ENCODE assay signal across 27 cellular contexts in the genomic region with DNA sequence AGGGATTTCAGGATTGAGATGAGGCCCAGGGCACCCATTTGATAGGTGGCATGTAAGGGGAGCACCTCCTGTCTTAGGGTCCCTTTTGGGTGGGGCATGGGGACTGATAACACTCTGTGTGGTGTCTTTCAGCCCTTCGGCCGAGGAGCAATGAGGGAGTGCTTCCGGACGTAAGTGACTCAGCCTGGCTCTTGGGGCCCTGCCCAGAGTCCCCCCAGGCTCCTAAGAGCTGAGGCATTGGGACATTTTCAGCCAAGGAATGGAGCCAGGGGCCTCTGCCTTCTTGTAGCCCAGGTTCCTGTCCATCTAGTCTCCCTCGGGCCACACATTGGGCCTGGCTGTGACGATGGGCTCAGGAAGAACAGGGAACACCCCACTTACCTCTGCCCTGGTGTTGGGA. TPM values are rescaled to one million over a fixed set of nuclear protein-coding genes. Genes with fewer than 3 reads are reported as not detected.
A peak's percentile ranks its signal among the peaks of the same experiment; 100 is the strongest.
DNase-seq lines count a peak whose midpoint lies in the region; ATAC-seq and TF ChIP-seq lines count a peak whose summit lies in the region.
"Had no signal": no experiment of that assay in that cellular context is flagged by ENCODE, and none has a peak within 500 bp of the region (broad histone marks: within the 10 kb centered on the region; RNA-seq: fewer than 3 reads in every experiment).

No MANE protein-coding gene starts in this region.

- H3K4me1 Mint-ChIP-seq in WTC11: no peaks in the 10 kb centered on the region

- H3K27ac Mint-ChIP-seq in WTC11: no peak overlapping the region
- H3K27ac Mint-ChIP-seq: activated CD8-positive, alpha-beta memory T cell treated with anti-CD3 and anti-CD28 coated beads, Interleukin-2, amount 10 ng/mL, durations not matched to agents 7 days and 5 days; stimulated activated naive B cell treated with anti-CD40 and anti-IgM and Interleukin-4, amounts not matched to agents 10 μg/mL and 1 μg/mL and 100 μg/mL, for 72 hours; T-cell had no signal

- no peak for TF ChIP-seq CTCF in WTC11 (IDR thresholded peaks at IDR 0.05)

- H3K4me3 ChIP-seq in MG63: no peak overlapping the region
- H3K4me3 ChIP-seq: body of pancreas, lung, SJCRH30 had no signal

- CTCF ChIA-PET in WTC11 (lab: Charles Lee): no interaction called here

- ATAC-seq in left cardiac atrium (no peak), WTC11 (no peak)
- ATAC-seq: activated CD8-positive, alpha-beta memory T cell treated with anti-CD3 and anti-CD28 coated beads, Interleukin-2, amount 10 ng/mL, durations not matched to agents 7 days and 5 days; body of pancreas; naive thymus-derived CD8-positive, alpha-beta T cell; stimulated activated naive B cell treated with anti-CD40 and anti-IgM and Interleukin-4, amounts not matched to agents 10 μg/mL and 1 μg/mL and 100 μg/mL, for 72 hours; T-cell had no signal

- intact Hi-C loops in left cardiac atrium (cut with DNase I) (no loop called here), cardiac septum (cut with DNase I) (no loop called here), posterior vena cava (cut with DNase I) (no loop called here)

- peaks cover 56% of the 10 kb centered on the region for H3K36me3 Mint-ChIP-seq in WTC11

- peaks cover 5% of the 10 kb centered on the region for H3K9me3 Mint-ChIP-seq in WTC11
- H3K9me3 Mint-ChIP-seq: CD8-positive, alpha-beta memory T cell had no signal

- POLR2A ChIA-PET in WTC11 (lab: Charles Lee): no interaction called here

- peak; percentile 44 for DNase-seq in left cardiac atrium
- DNase-seq in cardiac septum (ENCODE audit: low spot score): no peak
- peak; percentile 18 for DNase-seq in MG63
- peak; percentile 23 for DNase-seq in cerebellum (ENCODE audit: low spot score)
- DNase-seq in posterior vena cava (ENCODE audit: low spot score): peak; percentile 86
- no peak for DNase-seq in NCI-H82 (lab: John Stamatoyannopoulos, UW)
- no peak for DNase-seq in GDM1 (lab: John Stamatoyannopoulos, UW)
- no peak for DNase-seq in WTC11 (ENCODE audit: low spot score)
- DNase-seq: activated CD4-positive, alpha-beta T cell treated with anti-CD3 and anti-CD28 coated beads, Interleukin-2, amount 50 U/mL, for 1 hour; activated CD4-positive, CD25-positive, alpha-beta regulatory T cell; activated CD8-positive, alpha-beta memory T cell treated with anti-CD3 and anti-CD28 coated beads, Interleukin-2, amount 10 ng/mL, durations not matched to agents 7 days and 5 days; activated T-cell treated with anti-CD3 and anti-CD28 coated beads, Interleukin-2, amount 50 U/mL, for 48 hours; BE2C; body of pancreas; CD8-positive, alpha-beta memory T cell; DMS 273 treated with DMSO at 0.1 percent for 48 hours; effector CD8-positive, alpha-beta T cell; foreskin melanocyte; naive thymus-derived CD8-positive, alpha-beta T cell; NCI-H1417 treated with DMSO at 0.1 percent for 48 hours; NCI-H2107; nucleus accumbens; SJCRH30; stimulated activated naive B cell treated with anti-CD40 and anti-IgM and Interleukin-4, amounts not matched to agents 10 μg/mL and 1 μg/mL and 100 μg/mL, for 72 hours; T-cell; trophoblast cell had no signal

- no peaks in the 10 kb centered on the region for H3K27me3 Mint-ChIP-seq in WTC11 (ENCODE audit: low read depth)
- H3K27me3 Mint-ChIP-seq: activated CD8-positive, alpha-beta memory T cell treated with anti-CD3 and anti-CD28 coated beads, Interleukin-2, amount 10 ng/mL, durations not matched to agents 7 days and 5 days; CD8-positive, alpha-beta memory T cell; naive thymus-derived CD8-positive, alpha-beta T cell; stimulated activated naive B cell treated with anti-CD40 and anti-IgM and Interleukin-4, amounts not matched to agents 10 μg/mL and 1 μg/mL and 100 μg/mL, for 72 hours; T-cell had no signal

- H3K36me3 ChIP-seq in MG63: peaks cover 72% of the 10 kb centered on the region

- H3K9me3 ChIP-seq in MG63: no peaks in the 10 kb centered on the region
- H3K9me3 ChIP-seq: BE2C, body of pancreas, SJCRH30 had no signal

- no peak overlapping the region for H3K4me3 Mint-ChIP-seq in WTC11
- H3K4me3 Mint-ChIP-seq: activated CD8-positive, alpha-beta memory T cell treated with anti-CD3 and anti-CD28 coated beads, Interleukin-2, amount 10 ng/mL, durations not matched to agents 7 days and 5 days; CD8-positive, alpha-beta memory T cell; naive thymus-derived CD8-positive, alpha-beta T cell; stimulated activated naive B cell treated with anti-CD40 and anti-IgM and Interleukin-4, amounts not matched to agents 10 μg/mL and 1 μg/mL and 100 μg/mL, for 72 hours; T-cell had no signal

- H3K27me3 ChIP-seq in MG63: no peaks in the 10 kb centered on the region
- H3K27me3 ChIP-seq: BE2C, body of pancreas, SJCRH30 had no signal

TF ChIP-seq in WTC11, 78 proteins besides CTCF, POLR2A, EP300 and RAD21:
- TF ChIP-seq SP1 (CRISPR knock-in tag; conservative IDR thresholded peaks at IDR 0.05): no peak
- no peak for TF ChIP-seq NFYB (CRISPR knock-in tag; conservative IDR thresholded peaks at IDR 0.05; ENCODE audit: low read depth)
- TF ChIP-seq, protein P1, sequence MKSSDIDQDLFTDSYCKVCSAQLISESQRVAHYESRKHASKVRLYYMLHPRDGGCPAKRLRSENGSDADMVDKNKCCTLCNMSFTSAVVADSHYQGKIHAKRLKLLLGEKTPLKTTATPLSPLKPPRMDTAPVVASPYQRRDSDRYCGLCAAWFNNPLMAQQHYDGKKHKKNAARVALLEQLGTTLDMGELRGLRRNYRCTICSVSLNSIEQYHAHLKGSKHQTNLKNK (CRISPR knock-in tag; IDR thresholded peaks at IDR 0.05): no peak
- no peak for TF ChIP-seq NR3C1 (CRISPR knock-in tag; conservative IDR thresholded peaks at IDR 0.05; ENCODE audit: low read depth)
- no peak for TF ChIP-seq EMX1 (CRISPR knock-in tag; IDR thresholded peaks at IDR 0.05)

RNA-seq across cellular contexts. Expression of gene EEF2K, which starts 44.4 kb away (rescaled TPM):
- total RNA-seq in left cardiac atrium (10 to 100 TPM; 32.0 to 34.0 TPM), cardiac septum (16.2 TPM), cerebellum (19.2 TPM), posterior vena cava (10 to 100 TPM; 33.6 to 45.7 TPM), WTC11 (2021) (23.8 to 27.7 TPM (median 26.7 TPM) in 3 replicates)
- 11.5 and 27.1 TPM in 2 replicates for total RNA-seq in MG63 (2014; rRNA removed; shearing (Covaris generic); ENCODE audit: low replicate concordance)

RNA-seq across cellular contexts. Expression of gene POLR3E, which starts 46.7 kb away (rescaled TPM):
- total RNA-seq in left cardiac atrium (10 to 100 TPM; 27.2 to 33.6 TPM), cardiac septum (32.7 TPM), cerebellum (30.8 TPM), posterior vena cava (10 to 100 TPM; 28.6 to 33.0 TPM), WTC11 (2021) (62.2 to 73.5 TPM (median 68.0 TPM) in 3 replicates)
- 51.9 and 81.6 TPM in 2 replicates for total RNA-seq in MG63 (2014; rRNA removed; shearing (Covaris generic); ENCODE audit: low replicate concordance)

Comparison
In these comparisons a context has a peak if more than half of its experiments do, and no peak if none do; other contexts are left out.
1. DNase-seq: peak in left cardiac atrium (single experiment), MG63 (single experiment), cerebellum (single experiment) and posterior vena cava (single experiment); none in cardiac septum (single experiment), NCI-H82 (single experiment), GDM1 (single experiment) and WTC11 (single experiment).